14 cellular contexts compared by ENCODE assay signal in genomic region chr20:62134735-62135231, GRCh38. TPM values are rescaled to one million over a fixed set of nuclear protein-coding genes. Genes with fewer than 3 reads are reported as not detected.
A peak's percentile ranks its signal among the peaks of the same experiment; 100 is the strongest.
DNase-seq lines count a peak whose midpoint lies in the region; ATAC-seq and TF ChIP-seq lines count a peak whose summit lies in the region.
"Had no signal": no experiment of that assay in that cellular context is flagged by ENCODE, and none has a peak within 500 bp of the region (broad histone marks: within the 10 kb centered on the region; RNA-seq: fewer than 3 reads in every experiment).

No MANE protein-coding gene starts in this region.

- DNase-seq in RPMI7951 (ENCODE audit: low read depth) (peak; percentile 37), fibroblast of the conjunctiva (ENCODE audit: low read depth) (peak; percentile 61), osteocyte (ENCODE audit: extremely low spot score, unreplicated experiment) (no peak)
- no peak for DNase-seq in activated naive CD4-positive, alpha-beta T cell treated with anti-CD3 and anti-CD28 coated beads for 36 hours
- DNase-seq: activated gamma-delta T cell treated with Interleukin-2 at 50 U/mL for 16 hours; CD8-positive, alpha-beta T cell; NCI-H345; SHP77 had no signal

- H3K36me3 Mint-ChIP-seq in osteocyte (ENCODE audit: unreplicated experiment), result peaks cover 48% of the 10 kb centered on the region
- H3K36me3 Mint-ChIP-seq in activated naive CD4-positive, alpha-beta T cell treated with anti-CD3 and anti-CD28 coated beads for 36 hours (ENCODE audit: low read depth), result peaks cover 56% of the 10 kb centered on the region

- no peaks in the 10 kb centered on the region for H3K9me3 Mint-ChIP-seq in osteocyte (ENCODE audit: unreplicated experiment)
- H3K9me3 Mint-ChIP-seq in activated naive CD4-positive, alpha-beta T cell treated with anti-CD3 and anti-CD28 coated beads for 36 hours, result no peaks in the 10 kb centered on the region
- H3K9me3 Mint-ChIP-seq: CD8-positive, alpha-beta T cell; IgD-negative memory B cell; neural progenitor cell had no signal

- CTCF ChIA-PET in activated naive CD4-positive, alpha-beta T cell treated with anti-CD3 and anti-CD28 coated beads for 36 hours (lab: Charles Lee), result interaction anchor here (0.9 to 3.5 kb wide), 4 partner anchors 13 to 124 kb away, joined by 3 to 27 read pairs (median 4); partner anchors contain the start of gene LSM14B

- H3K4me3 Mint-ChIP-seq in osteocyte (ENCODE audit: unreplicated experiment), result no peak overlapping the region
- H3K4me3 Mint-ChIP-seq in activated naive CD4-positive, alpha-beta T cell treated with anti-CD3 and anti-CD28 coated beads for 36 hours, result no peak overlapping the region
- H3K4me3 Mint-ChIP-seq: CD8-positive, alpha-beta T cell; IgD-negative memory B cell; neural progenitor cell had no signal

- H3K9ac ChIP-seq in BLaER1, result no peak overlapping the region
- H3K9ac ChIP-seq: neural progenitor cell had no signal

- no peaks in the 10 kb centered on the region for H3K9me3 ChIP-seq in BLaER1

- peaks cover 96% of the 10 kb centered on the region for H3K36me3 ChIP-seq in BLaER1

- H3K4me2 ChIP-seq in BLaER1, result peak overlapping the region; percentile 100
- H3K4me2 ChIP-seq: neural progenitor cell had no signal

- H3K4me1 Mint-ChIP-seq in osteocyte (ENCODE audit: unreplicated experiment), result no peaks in the 10 kb centered on the region
- peaks cover 32% of the 10 kb centered on the region for H3K4me1 Mint-ChIP-seq in activated naive CD4-positive, alpha-beta T cell treated with anti-CD3 and anti-CD28 coated beads for 36 hours (ENCODE audit: low read depth)
- H3K4me1 Mint-ChIP-seq: neural progenitor cell had no signal

- no peak overlapping the region for H3K4me3 ChIP-seq in BLaER1
- H3K4me3 ChIP-seq: neural progenitor cell had no signal

- peak overlapping the region; percentile 7 for H3K27ac Mint-ChIP-seq in osteocyte (ENCODE audit: unreplicated experiment)
- no peak overlapping the region for H3K27ac Mint-ChIP-seq in activated naive CD4-positive, alpha-beta T cell treated with anti-CD3 and anti-CD28 coated beads for 36 hours
- H3K27ac Mint-ChIP-seq: neural progenitor cell had no signal

- H3K27me3 ChIP-seq in BLaER1, result no peaks in the 10 kb centered on the region
- H3K27me3 ChIP-seq: neural progenitor cell had no signal

- ATAC-seq in HG03175 (IDR thresholded peaks at IDR 0.05; ENCODE audit: unreplicated experiment), result no peak
- no peak for ATAC-seq in HG02981 (IDR thresholded peaks at IDR 0.05; ENCODE audit: unreplicated experiment)
- no peak for ATAC-seq in GM21381 (IDR thresholded peaks at IDR 0.05; ENCODE audit: unreplicated experiment)
- ATAC-seq: CD8-positive, alpha-beta T cell had no signal

- H3K27ac ChIP-seq in BLaER1, result no peak overlapping the region
- H3K27ac ChIP-seq: neural progenitor cell had no signal

- no peaks in the 10 kb centered on the region for H3K27me3 Mint-ChIP-seq in osteocyte (ENCODE audit: unreplicated experiment)
- no peaks in the 10 kb centered on the region for H3K27me3 Mint-ChIP-seq in activated naive CD4-positive, alpha-beta T cell treated with anti-CD3 and anti-CD28 coated beads for 36 hours (ENCODE audit: low read depth)
- H3K27me3 Mint-ChIP-seq: IgD-negative memory B cell had no signal

- TF ChIP-seq CTCF in osteocyte (IDR thresholded peaks at IDR 0.05), result no peak

- H4K20me1 ChIP-seq in BLaER1, result peaks cover 78% of the 10 kb centered on the region

- intact Hi-C loops in activated naive CD4-positive, alpha-beta T cell treated with anti-CD3 and anti-CD28 coated beads for 36 hours (cut with micrococcal nuclease), result no loop called here

- peaks cover 76% of the 10 kb centered on the region for H3K4me1 ChIP-seq in BLaER1
- H3K4me1 ChIP-seq: neural progenitor cell had no signal

RNA-seq across cellular contexts. Expression of gene PSMA7, which starts 8.4 kb away (rescaled TPM):
- total RNA-seq in RPMI7951 (2014; rRNA removed; shearing (Covaris generic)), result 878 and 1,048 TPM in 2 replicates
- 209 and 217 TPM in 2 replicates for total RNA-seq in osteocyte
- 100 to 1,000 TPM; 287 to 288 TPM for total RNA-seq in activated naive CD4-positive, alpha-beta T cell treated with anti-CD3 and anti-CD28 coated beads for 36 hours

RNA-seq across cellular contexts. Expression of gene SS18L1, which starts 8.8 kb away (rescaled TPM):
- total RNA-seq in RPMI7951 (2014; rRNA removed; shearing (Covaris generic)), result 8.6 and 10.7 TPM in 2 replicates
- 18.3 and 19.9 TPM in 2 replicates for total RNA-seq in osteocyte
- 10 to 100 TPM; 14.5 to 18.0 TPM for total RNA-seq in activated naive CD4-positive, alpha-beta T cell treated with anti-CD3 and anti-CD28 coated beads for 36 hours

RNA-seq across cellular contexts. Expression of gene LSM14B, which starts 12.5 kb away (rescaled TPM):
- 39.4 and 39.9 TPM in 2 replicates for total RNA-seq in RPMI7951 (2014; rRNA removed; shearing (Covaris generic))
- 67.8 and 68.7 TPM in 2 replicates for total RNA-seq in osteocyte
- 10 to 100 TPM; 29.6 to 33.3 TPM for total RNA-seq in activated naive CD4-positive, alpha-beta T cell treated with anti-CD3 and anti-CD28 coated beads for 36 hours

RNA-seq across cellular contexts. Expression of gene MTG2, which starts 48.0 kb away (rescaled TPM):
- 21.1 and 28.1 TPM in 2 replicates for total RNA-seq in RPMI7951 (2014; rRNA removed; shearing (Covaris generic))
- 29.3 and 30.7 TPM in 2 replicates for total RNA-seq in osteocyte
- total RNA-seq in activated naive CD4-positive, alpha-beta T cell treated with anti-CD3 and anti-CD28 coated beads for 36 hours, result 10 to 100 TPM; 34.3 to 36.4 TPM

Comparison
In these comparisons a context has a peak if more than half of its experiments do, and no peak if none do; other contexts are left out.
1. DNase-seq: peak in RPMI7951 (single experiment) and fibroblast of the conjunctiva (single experiment); none in osteocyte (single experiment) and activated naive CD4-positive, alpha-beta T cell treated with anti-CD3 and anti-CD28 coated beads for 36 hours (single experiment).